ENCODE assay signal across 11 cellular contexts in the genomic region with DNA sequence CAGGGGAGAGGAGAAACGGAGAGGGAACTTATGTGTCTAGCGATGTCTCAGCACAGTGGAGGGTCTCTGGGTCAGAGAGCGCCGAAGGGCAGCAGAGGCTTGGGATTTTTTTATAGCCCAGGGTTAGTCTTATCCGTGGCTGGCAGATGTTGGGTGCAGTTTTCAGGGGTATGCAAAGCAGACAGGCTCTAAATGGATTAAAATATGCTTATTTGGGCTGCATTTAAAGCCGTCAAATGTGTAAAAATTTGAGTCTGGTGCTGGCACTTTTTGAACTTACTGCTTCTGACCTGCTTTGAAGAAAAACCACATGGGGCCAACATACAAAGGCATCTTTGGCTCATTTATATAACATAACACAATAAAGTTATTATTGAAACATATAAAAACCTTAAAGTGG.
"Had no signal": no experiment of that assay in that cellular context is flagged by ENCODE, and none has a peak within 500 bp of the region (broad histone marks: within the 10 kb centered on the region; RNA-seq: fewer than 3 reads in every experiment).

No MANE protein-coding gene starts in this region.

- DNase-seq: activated CD4-positive, alpha-beta T cell treated with anti-CD3 and anti-CD28 coated beads, Interleukin-2, amount 10 ng/mL, durations not matched to agents 7 days and 5 days; activated CD8-positive, alpha-beta memory T cell treated with anti-CD3 and anti-CD28 coated beads, Interleukin-2, amount 50 U/mL, for 48 hours; activated T-cell treated with anti-CD3 and anti-CD28 coated beads, Interleukin-2, amount 50 U/mL, for 72 hours; dorsolateral prefrontal cortex; endodermal cell; glutamatergic neuron; kidney glomerular epithelial cell; stimulated activated CD4-positive, alpha-beta T cell treated with anti-CD3 and anti-CD28 coated beads, Interleukin-2, amount 100 ng/mL, for 48 hours; stimulated activated naive B cell treated with anti-CD40 and anti-IgM and Interleukin-4, amounts not matched to agents 10 μg/mL and 1 μg/mL and 100 μg/mL, for 72 hours had no signal

- H3K4me3 Mint-ChIP-seq: activated CD4-positive, alpha-beta T cell treated with anti-CD3 and anti-CD28 coated beads, Interleukin-2, amount 10 ng/mL, durations not matched to agents 7 days and 5 days; activated T-cell treated with anti-CD3 and anti-CD28 coated beads, Interleukin-2, amount 50 U/mL, for 72 hours; endodermal cell; neural crest cell; stimulated activated naive B cell treated with anti-CD40 and anti-IgM and Interleukin-4, amounts not matched to agents 10 μg/mL and 1 μg/mL and 100 μg/mL, for 72 hours had no signal

- ATAC-seq: activated T-cell treated with anti-CD3 and anti-CD28 coated beads, Interleukin-2, amount 50 U/mL, for 72 hours; esophagus mucosa; stimulated activated naive B cell treated with anti-CD40 and anti-IgM and Interleukin-4, amounts not matched to agents 10 μg/mL and 1 μg/mL and 100 μg/mL, for 72 hours had no signal

- H3K4me1 Mint-ChIP-seq: activated CD4-positive, alpha-beta T cell treated with anti-CD3 and anti-CD28 coated beads, Interleukin-2, amount 10 ng/mL, durations not matched to agents 7 days and 5 days; neural crest cell; stimulated activated naive B cell treated with anti-CD40 and anti-IgM and Interleukin-4, amounts not matched to agents 10 μg/mL and 1 μg/mL and 100 μg/mL, for 72 hours had no signal

- H3K27me3 Mint-ChIP-seq: activated CD4-positive, alpha-beta T cell treated with anti-CD3 and anti-CD28 coated beads, Interleukin-2, amount 10 ng/mL, durations not matched to agents 7 days and 5 days; stimulated activated naive B cell treated with anti-CD40 and anti-IgM and Interleukin-4, amounts not matched to agents 10 μg/mL and 1 μg/mL and 100 μg/mL, for 72 hours had no signal

- H3K9me3 Mint-ChIP-seq: activated CD4-positive, alpha-beta T cell treated with anti-CD3 and anti-CD28 coated beads, Interleukin-2, amount 10 ng/mL, durations not matched to agents 7 days and 5 days; activated T-cell treated with anti-CD3 and anti-CD28 coated beads, Interleukin-2, amount 50 U/mL, for 72 hours; endodermal cell; neural crest cell; stimulated activated naive B cell treated with anti-CD40 and anti-IgM and Interleukin-4, amounts not matched to agents 10 μg/mL and 1 μg/mL and 100 μg/mL, for 72 hours had no signal

- H3K27ac Mint-ChIP-seq: activated CD4-positive, alpha-beta T cell treated with anti-CD3 and anti-CD28 coated beads, Interleukin-2, amount 10 ng/mL, durations not matched to agents 7 days and 5 days; activated T-cell treated with anti-CD3 and anti-CD28 coated beads, Interleukin-2, amount 50 U/mL, for 72 hours; endodermal cell; stimulated activated naive B cell treated with anti-CD40 and anti-IgM and Interleukin-4, amounts not matched to agents 10 μg/mL and 1 μg/mL and 100 μg/mL, for 72 hours had no signal

- H3K4me3 ChIP-seq: dorsolateral prefrontal cortex had no signal

- H3K27ac ChIP-seq: dorsolateral prefrontal cortex had no signal

- H3K27me3 ChIP-seq: dorsolateral prefrontal cortex had no signal
